In the genomic region with DNA sequence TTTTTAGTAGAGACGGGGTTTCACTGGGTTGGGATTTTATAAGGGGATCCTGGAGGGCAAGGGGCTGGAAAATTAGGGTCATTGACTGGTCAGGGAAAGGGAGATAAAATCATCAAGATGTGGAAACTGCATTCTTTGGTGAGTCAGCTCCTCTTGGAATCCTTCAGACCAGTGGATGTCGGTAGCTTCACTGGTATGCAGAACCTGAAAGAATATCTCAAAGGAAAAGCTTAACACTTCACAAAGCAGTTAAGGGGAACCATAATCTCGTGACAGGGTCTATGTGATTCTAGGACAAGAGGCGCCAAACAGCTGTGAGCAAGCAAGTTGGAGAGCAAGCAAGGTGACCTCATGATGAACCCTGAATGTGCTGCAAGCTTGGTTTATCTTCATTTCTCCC, we compare ENCODE assay signal across 17 cellular contexts.
DNase-seq lines count a peak whose midpoint lies in the region; FAIRE-seq and TF ChIP-seq lines count a peak whose summit lies in the region.
"Had no signal": no experiment of that assay in that cellular context is flagged by ENCODE, and none has a peak within 500 bp of the region (broad histone marks: within the 10 kb centered on the region; RNA-seq: fewer than 3 reads in every experiment).

No MANE protein-coding gene starts in this region.

- no peaks in the 10 kb centered on the region for H3K27me3 Mint-ChIP-seq in HFFc6 (ENCODE audit: insufficient read depth)
- H3K27me3 Mint-ChIP-seq: activated CD4-positive, alpha-beta memory T cell treated with anti-CD3 and anti-CD28 coated beads, Interleukin-2, amount 10 ng/mL, durations not matched to agents 7 days and 5 days; CD8-positive, alpha-beta memory T cell had no signal

- peaks cover 36% of the 10 kb centered on the region for H3K9me3 Mint-ChIP-seq in HFFc6

- H3K4me3 Mint-ChIP-seq in HFFc6: no peak overlapping the region
- H3K4me3 Mint-ChIP-seq: activated CD4-positive, alpha-beta memory T cell treated with anti-CD3 and anti-CD28 coated beads, Interleukin-2, amount 10 ng/mL, durations not matched to agents 7 days and 5 days; CD8-positive, alpha-beta memory T cell had no signal

- H3K27ac Mint-ChIP-seq in HFFc6: no peak overlapping the region
- H3K27ac Mint-ChIP-seq: activated CD4-positive, alpha-beta memory T cell treated with anti-CD3 and anti-CD28 coated beads, Interleukin-2, amount 10 ng/mL, durations not matched to agents 7 days and 5 days; activated T-helper 2 cell treated with anti-CD3 and anti-CD28 coated beads, Interferon-gamma antibody, Interleukin-2, Interleukin-4, amounts not matched to agents 10 μg/mL and 5 μg/mL and 100 μg/mL, durations not matched to agents 14 hours and 24 hours and 36 hours; CD8-positive, alpha-beta memory T cell had no signal

- H3K4me1 Mint-ChIP-seq in HFFc6 (ENCODE audit: low read depth): no peaks in the 10 kb centered on the region
- H3K4me1 Mint-ChIP-seq: activated CD4-positive, alpha-beta memory T cell treated with anti-CD3 and anti-CD28 coated beads, Interleukin-2, amount 10 ng/mL, durations not matched to agents 7 days and 5 days; CD8-positive, alpha-beta memory T cell had no signal

- no peaks in the 10 kb centered on the region for H3K27me3 ChIP-seq in kidney epithelial cell (ENCODE audit: control insufficient read depth, insufficient read depth, low read length)
- H3K27me3 ChIP-seq: cardiac muscle cell had no signal

- TF ChIP-seq CTCF in HFFc6 (IDR thresholded peaks at IDR 0.05) (no peak), kidney epithelial cell (IDR thresholded peaks at IDR 0.05; ENCODE audit: insufficient read depth, low read length, poor library complexity, severe bottlenecking) (no peak)

- FAIRE-seq in urothelium cell line (lab: Jason Lieb, UNC): no peak

- no peaks in the 10 kb centered on the region; the same call in 1 of the 2 replicates for H3K36me3 Mint-ChIP-seq in HFFc6 (ENCODE audit: low read depth)
- H3K36me3 Mint-ChIP-seq: CD8-positive, alpha-beta memory T cell had no signal

- H3K36me3 ChIP-seq in kidney epithelial cell (ENCODE audit: control insufficient read depth, insufficient read depth, low read length): no peaks in the 10 kb centered on the region
- H3K36me3 ChIP-seq: cardiac muscle cell, prostate gland had no signal

- peak; percentile 8 for DNase-seq in HFFc6
- peak; percentile 43 for DNase-seq in amniotic stem cell (lab: John Stamatoyannopoulos, UW)
- DNase-seq in kidney epithelial cell (ENCODE audit: low read depth): peak; percentile 25
- peak; percentile 37 for DNase-seq in urothelium cell line (ENCODE audit: low spot score)
- DNase-seq in amygdala (lab: John Stamatoyannopoulos, UW): no peak
- DNase-seq in retina: no peak
- no peak for DNase-seq in NCI-H446 (lab: John Stamatoyannopoulos, UW)
- DNase-seq: activated CD4-positive, alpha-beta memory T cell treated with anti-CD3 and anti-CD28 coated beads, Interleukin-2, amount 10 ng/mL, durations not matched to agents 7 days and 5 days; CD8-positive, alpha-beta memory T cell; H7; left cardiac atrium; NCI-H1694; NCI-H526; stimulated activated CD4-positive, alpha-beta T cell treated with anti-CD3 and anti-CD28 coated beads, Interleukin-4, amount 100 ng/mL, for 1 hour had no signal

- no peak overlapping the region for H3K4me3 ChIP-seq in kidney epithelial cell (ENCODE audit: low read depth, low read length)
- H3K4me3 ChIP-seq: cardiac muscle cell, prostate gland had no signal

Comparison
In these comparisons a context has a peak if more than half of its experiments do, and no peak if none do; other contexts are left out.
1. DNase-seq: peak in HFFc6 (single experiment), amniotic stem cell (single experiment), kidney epithelial cell (single experiment) and urothelium cell line (single experiment); none in amygdala (0 of 56), retina (single experiment) and NCI-H446 (0 of 2).